ENCODE assay signal across 1 cellular context in genomic region chr2:142435847-142436246, GRCh38.
TF ChIP-seq lines count a peak whose summit lies in the region.

No MANE protein-coding gene starts in this region.

TF ChIP-seq in GM23338, 12 proteins besides CTCF, POLR2A, EP300 and RAD21 (continued from another document):
- no peak for TF ChIP-seq REST (IDR thresholded peaks at IDR 0.05; ENCODE audit: unreplicated experiment)
- TF ChIP-seq ZNF462 (CRISPR knock-in tag; IDR thresholded peaks at IDR 0.05), result no peak
- TF ChIP-seq ZNF114 (CRISPR knock-in tag; IDR thresholded peaks at IDR 0.05), result no peak
- TF ChIP-seq POLR2AphosphoS5 (IDR thresholded peaks at IDR 0.05; ENCODE audit: low read depth), result no peak
- no peak for TF ChIP-seq EZH2phosphoT487 (IDR thresholded peaks at IDR 0.05; ENCODE audit: unreplicated experiment)
- no peak for TF ChIP-seq ZNF331 (CRISPR knock-in tag; IDR thresholded peaks at IDR 0.05; ENCODE audit: low read depth)
